ENCODE assay signal across 8 cellular contexts in genomic region chr17:75130632-75131277, GRCh38. TPM values are rescaled to one million over a fixed set of nuclear protein-coding genes. Genes with fewer than 3 reads are reported as not detected.
DNase-seq lines count a peak whose midpoint lies in the region; ATAC-seq and TF ChIP-seq lines count a peak whose summit lies in the region.

No MANE protein-coding gene starts in this region.

- no peaks in the 10 kb centered on the region for H3K9me3 Mint-ChIP-seq in chondrocyte (ENCODE audit: low read depth)

- H3K27ac ChIP-seq in BLaER1 (peak overlapping the region; percentile 97), VCaP (peak overlapping the region; percentile 77)

- TF ChIP-seq CTCF in VCaP (conservative IDR thresholded peaks at IDR 0.05): no peak
- TF ChIP-seq CTCF in chondrocyte (IDR thresholded peaks at IDR 0.05): peak; percentile 67

- DNase-seq in NCI-H1092 treated with DMSO at 0.1 percent for 48 hours (lab: John Stamatoyannopoulos, UW) (peak; percentile 74), chondrocyte (ENCODE audit: low spot score) (no peak), left colon (peak; percentile 63 to 66), pons (ENCODE audit: low spot score) (no peak)
- DNase-seq in stimulated activated CD4-positive, alpha-beta T cell treated with anti-CD3 and anti-CD28 coated beads, Interleukin-2, amount 100 ng/mL, for 4 hours (ENCODE audit: low read depth): peak; percentile 55

- peak overlapping the region; percentile 82 for H3K4me2 ChIP-seq in BLaER1

- peak overlapping the region; percentile 81 for H3K27ac Mint-ChIP-seq in chondrocyte (ENCODE audit: unreplicated experiment)

- H3K4me1 ChIP-seq in BLaER1: peaks cover 49% of the 10 kb centered on the region

- intact Hi-C loops in left colon (cut with DNase I, micrococcal nuclease): no loop called here

- H3K4me3 Mint-ChIP-seq in chondrocyte (ENCODE audit: unreplicated experiment): peak overlapping the region; percentile 85

- H3K36me3 ChIP-seq in BLaER1: peaks cover 41% of the 10 kb centered on the region

- no peaks in the 10 kb centered on the region for H3K27me3 ChIP-seq in BLaER1

- H3K9me3 ChIP-seq in BLaER1: no peaks in the 10 kb centered on the region

- peak overlapping the region; percentile 94 for H3K9ac ChIP-seq in BLaER1

- peak overlapping the region; percentile 90 for H3K4me3 ChIP-seq in BLaER1

- no peaks in the 10 kb centered on the region for H3K27me3 Mint-ChIP-seq in chondrocyte (ENCODE audit: low read depth)

- peaks cover 10% of the 10 kb centered on the region for H3K4me1 Mint-ChIP-seq in chondrocyte (ENCODE audit: low read depth)

- peaks cover 60% of the 10 kb centered on the region for H4K20me1 ChIP-seq in BLaER1

- ATAC-seq in GM19455 (IDR thresholded peaks at IDR 0.05; ENCODE audit: unreplicated experiment) (peak; percentile 11), left colon (peak; percentile 53)

- peaks cover 3% of the 10 kb centered on the region for H3K36me3 Mint-ChIP-seq in chondrocyte (ENCODE audit: low read depth)

RNA-seq across cellular contexts. Expression of gene NT5C, which starts 0.8 kb away (rescaled TPM):
- 23.3 to 31.2 TPM (median 30.4 TPM) in 3 replicates for total RNA-seq in chondrocyte
- total RNA-seq in left colon: 10 to 100 TPM; 77.6 to 86.6 TPM

RNA-seq across cellular contexts. Expression of gene ARMC7, which starts 21.0 kb away (rescaled TPM):
- total RNA-seq in chondrocyte (10.8 to 12.3 TPM (median 12.1 TPM) in 3 replicates), left colon (10 to 100 TPM; 20.3 to 29.9 TPM)

RNA-seq across cellular contexts. Expression of gene JPT1, which starts 23.6 kb away (rescaled TPM):
- total RNA-seq in chondrocyte: 78.6 to 90.4 TPM (median 86.4 TPM) in 3 replicates
- 100 to 1,000 TPM; 212 to 220 TPM for total RNA-seq in left colon

RNA-seq across cellular contexts. Expression of gene SLC16A5, which starts 43.0 kb away (rescaled TPM):
- total RNA-seq in chondrocyte (2.1 to 3.0 TPM (median 3.0 TPM) in 3 replicates), left colon (10 to 100 TPM; 26.6 to 39.6 TPM)

RNA-seq across cellular contexts. Expression of gene SUMO2, which starts 52.0 kb away (rescaled TPM):
- total RNA-seq in chondrocyte (307 to 347 TPM (median 312 TPM) in 3 replicates), left colon (100 to 1,000 TPM; 235 to 254 TPM)

Comparison
In these comparisons a context has a peak if more than half of its experiments do, and no peak if none do; other contexts are left out.
1. DNase-seq: peak in NCI-H1092 treated with DMSO at 0.1 percent for 48 hours (single experiment), left colon (2 of 2) and stimulated activated CD4-positive, alpha-beta T cell treated with anti-CD3 and anti-CD28 coated beads, Interleukin-2, amount 100 ng/mL, for 4 hours (single experiment); none in chondrocyte (single experiment) and pons (single experiment).